ENCODE assay signal across 2 cellular contexts in the genomic region with DNA sequence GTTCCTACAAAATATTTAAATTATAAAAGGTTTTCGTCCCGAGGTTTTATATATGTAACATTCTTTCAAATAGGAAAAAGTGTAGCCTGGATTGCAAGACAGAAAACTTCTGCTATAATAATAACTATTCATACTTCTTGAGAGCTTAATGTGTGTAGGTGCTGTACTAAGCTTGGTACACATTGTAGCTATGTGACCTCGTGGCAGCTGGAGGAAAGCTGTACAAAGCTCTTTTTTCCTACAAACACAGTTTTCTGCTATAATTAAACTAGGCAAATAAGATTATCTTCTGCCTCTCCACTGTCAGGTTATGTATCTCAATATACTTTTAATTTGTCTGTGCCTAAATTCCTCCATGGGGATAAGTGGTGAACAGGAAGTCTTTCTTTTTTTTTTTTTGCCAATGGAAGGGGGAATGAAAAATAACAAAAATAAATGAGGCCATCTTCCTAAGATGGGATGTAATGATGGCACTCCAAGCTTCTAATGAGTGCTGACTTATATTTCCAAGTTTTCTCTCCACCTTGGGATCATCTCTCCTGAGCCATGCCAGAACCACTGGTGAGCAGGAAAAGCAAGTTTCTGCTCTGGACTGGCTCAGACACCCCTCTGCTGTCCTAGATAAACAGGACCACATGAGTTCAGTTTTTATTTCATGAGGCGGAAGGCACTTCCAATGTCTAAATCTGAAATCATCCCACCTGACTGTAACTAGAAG.
TF ChIP-seq lines count a peak whose summit lies in the region.

No MANE protein-coding gene starts in this region.

TF ChIP-seq in IMR-90, 13 proteins besides CTCF, POLR2A, EP300 and RAD21:
- TF ChIP-seq NFE2L2 (IDR thresholded peaks at IDR 0.05; ENCODE audit: low read depth, low read length) (no peak), SMC3 (IDR thresholded peaks at IDR 0.05; ENCODE audit: low read depth, low read length) (no peak), MXI1 (IDR thresholded peaks at IDR 0.05; ENCODE audit: borderline replicate concordance, low read depth, low read length) (no peak), RCOR1 (IDR thresholded peaks at IDR 0.05; ENCODE audit: insufficient replicate concordance, low read length) (no peak), MAZ (IDR thresholded peaks at IDR 0.05; ENCODE audit: borderline replicate concordance, low read depth, low read length) (no peak), CHD1 (IDR thresholded peaks at IDR 0.05; ENCODE audit: low read depth, low read length) (no peak), CEBPB (IDR thresholded peaks at IDR 0.05; ENCODE audit: low read depth, low read length) (no peak), BHLHE40 (IDR thresholded peaks at IDR 0.05; ENCODE audit: low read depth, low read length) (no peak), MAFK (IDR thresholded peaks at IDR 0.05; ENCODE audit: low read depth, low read length) (no peak), RFX5 (IDR thresholded peaks at IDR 0.05; ENCODE audit: low read depth, low read length) (no peak), FOS (IDR thresholded peaks at IDR 0.05; ENCODE audit: low read depth, low read length) (no peak)
- TF ChIP-seq, protein P1, sequence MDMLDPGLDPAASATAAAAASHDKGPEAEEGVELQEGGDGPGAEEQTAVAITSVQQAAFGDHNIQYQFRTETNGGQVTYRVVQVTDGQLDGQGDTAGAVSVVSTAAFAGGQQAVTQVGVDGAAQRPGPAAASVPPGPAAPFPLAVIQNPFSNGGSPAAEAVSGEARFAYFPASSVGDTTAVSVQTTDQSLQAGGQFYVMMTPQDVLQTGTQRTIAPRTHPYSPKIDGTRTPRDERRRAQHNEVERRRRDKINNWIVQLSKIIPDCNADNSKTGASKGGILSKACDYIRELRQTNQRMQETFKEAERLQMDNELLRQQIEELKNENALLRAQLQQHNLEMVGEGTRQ (IDR thresholded peaks at IDR 0.05; ENCODE audit: low read depth, low read length), result no peak
- TF ChIP-seq, protein P2, sequence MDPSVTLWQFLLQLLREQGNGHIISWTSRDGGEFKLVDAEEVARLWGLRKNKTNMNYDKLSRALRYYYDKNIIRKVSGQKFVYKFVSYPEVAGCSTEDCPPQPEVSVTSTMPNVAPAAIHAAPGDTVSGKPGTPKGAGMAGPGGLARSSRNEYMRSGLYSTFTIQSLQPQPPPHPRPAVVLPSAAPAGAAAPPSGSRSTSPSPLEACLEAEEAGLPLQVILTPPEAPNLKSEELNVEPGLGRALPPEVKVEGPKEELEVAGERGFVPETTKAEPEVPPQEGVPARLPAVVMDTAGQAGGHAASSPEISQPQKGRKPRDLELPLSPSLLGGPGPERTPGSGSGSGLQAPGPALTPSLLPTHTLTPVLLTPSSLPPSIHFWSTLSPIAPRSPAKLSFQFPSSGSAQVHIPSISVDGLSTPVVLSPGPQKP (IDR thresholded peaks at IDR 0.05; ENCODE audit: borderline replicate concordance, low read depth, low read length), result no peak

TF ChIP-seq in H1, 55 proteins besides CTCF, POLR2A, EP300 and RAD21:
- no peak for TF ChIP-seq SIX5 (IDR thresholded peaks at IDR 0.05; ENCODE audit: low read depth, low read length)
- no peak for TF ChIP-seq CEBPB (IDR thresholded peaks at IDR 0.05; ENCODE audit: low read depth, low read length)
- no peak for TF ChIP-seq CHD1 (IDR thresholded peaks at IDR 0.05; ENCODE audit: low read depth, low read length)
- no peak for TF ChIP-seq ZNF274 (IDR thresholded peaks at IDR 0.05; ENCODE audit: borderline replicate concordance, extremely low read depth, low read length)
